ENCODE assay signal across 21 cellular contexts in genomic region chr17:31126318-31126717, GRCh38.
"Had no signal": no experiment of that assay in that cellular context is flagged by ENCODE, and none has a peak within 500 bp of the region (broad histone marks: within the 10 kb centered on the region; RNA-seq: fewer than 3 reads in every experiment).

No MANE protein-coding gene starts in this region.

- H3K36me3 ChIP-seq: esophagus muscularis mucosa, gastroesophageal sphincter, heart left ventricle, left lung, lower lobe of right lung had no signal

- H3K27me3 Mint-ChIP-seq: naive thymus-derived CD4-positive, alpha-beta T cell had no signal

- H3K4me2 ChIP-seq: hepatocyte had no signal

- H2AFZ ChIP-seq: hepatocyte had no signal

- DNase-seq: dermis blood vessel endothelial cell; dorsolateral prefrontal cortex; effector CD4-positive, alpha-beta T cell; effector memory CD4-positive, alpha-beta T cell; foreskin keratinocyte; heart left ventricle; hypothalamus; immature natural killer cell; islet precursor cell; kidney; kidney glomerular epithelial cell; left colon; left lung; lower lobe of right lung; mesenchymal stem cell; midbrain; naive thymus-derived CD4-positive, alpha-beta T cell had no signal

- ATAC-seq: foreskin keratinocyte; gastroesophageal sphincter; heart left ventricle; left colon; left lung; lower lobe of right lung; naive thymus-derived CD4-positive, alpha-beta T cell had no signal

- H3K4me3 Mint-ChIP-seq: immature natural killer cell; naive thymus-derived CD4-positive, alpha-beta T cell had no signal

- H3K4me1 ChIP-seq: foreskin keratinocyte had no signal

- H3K4me3 ChIP-seq: coronary artery, dorsolateral prefrontal cortex, esophagus muscularis mucosa, gastroesophageal sphincter, heart left ventricle, hepatocyte, left lung, lower lobe of right lung had no signal

- H3K9me3 ChIP-seq: esophagus muscularis mucosa, gastroesophageal sphincter, heart left ventricle, left lung, lower lobe of right lung had no signal

- H3K27ac Mint-ChIP-seq: immature natural killer cell; naive thymus-derived CD4-positive, alpha-beta T cell had no signal

- H3K27me3 ChIP-seq: dorsolateral prefrontal cortex, esophagus muscularis mucosa, foreskin keratinocyte, gastroesophageal sphincter, heart left ventricle, hepatocyte, left lung had no signal

- H3K9me3 Mint-ChIP-seq: immature natural killer cell; naive thymus-derived CD4-positive, alpha-beta T cell had no signal

- H3K27ac ChIP-seq: coronary artery, esophagus muscularis mucosa, foreskin keratinocyte, gastroesophageal sphincter, hepatocyte, left lung, lower lobe of right lung had no signal
